8 cellular contexts compared by ENCODE assay signal in genomic region chr9:127853312-127854168, GRCh38. TPM values are rescaled to one million over a fixed set of nuclear protein-coding genes. Genes with fewer than 3 reads are reported as not detected.
DNase-seq lines count a peak whose midpoint lies in the region; ATAC-seq and TF ChIP-seq lines count a peak whose summit lies in the region.

No MANE protein-coding gene starts in this region.

- H3K4me3 ChIP-seq in GM12875 (ENCODE audit: low read depth, low read length) = peak overlapping the region; percentile 59
- H3K4me3 ChIP-seq in gastroesophageal sphincter = peak overlapping the region; percentile 41 to 68
- H3K4me3 ChIP-seq in skeletal muscle satellite cell (ENCODE audit: low read length) = peak overlapping the region; percentile 86

- no peaks in the 10 kb centered on the region for H3K27me3 Mint-ChIP-seq in activated CD4-positive, alpha-beta memory T cell treated with anti-CD3 and anti-CD28 coated beads, Interleukin-2, amount 10 ng/mL, durations not matched to agents 7 days and 5 days

- peaks cover 25% of the 10 kb centered on the region for H3K4me1 Mint-ChIP-seq in activated CD4-positive, alpha-beta memory T cell treated with anti-CD3 and anti-CD28 coated beads, Interleukin-2, amount 10 ng/mL, durations not matched to agents 7 days and 5 days

- H3K4me2 ChIP-seq in skeletal muscle satellite cell (ENCODE audit: low read length) = peak overlapping the region; percentile 90

- DNase-seq in activated CD4-positive, alpha-beta memory T cell treated with anti-CD3 and anti-CD28 coated beads, Interleukin-2, amount 10 ng/mL, durations not matched to agents 7 days and 5 days = no peak
- no peak for DNase-seq in NCI-H226
- no peak for DNase-seq in left colon

- H3K9me3 Mint-ChIP-seq in activated CD4-positive, alpha-beta memory T cell treated with anti-CD3 and anti-CD28 coated beads, Interleukin-2, amount 10 ng/mL, durations not matched to agents 7 days and 5 days = peaks cover 16% of the 10 kb centered on the region

- intact Hi-C loops in left colon (cut with DNase I, micrococcal nuclease) = no loop called here

- H3K9ac ChIP-seq in skeletal muscle satellite cell (ENCODE audit: low read depth, low read length) = peak overlapping the region; percentile 90

- peaks cover 0 to 14% of the 10 kb centered on the region in 2 donors for H3K36me3 ChIP-seq in gastroesophageal sphincter
- peaks cover 30% of the 10 kb centered on the region for H3K36me3 ChIP-seq in skeletal muscle satellite cell (ENCODE audit: insufficient read depth, low read length)

- TF ChIP-seq CTCF in GM12875 (IDR thresholded peaks at IDR 0.05; ENCODE audit: borderline replicate concordance, insufficient read depth, low read depth, low read length) (no peak), gastroesophageal sphincter (IDR thresholded peaks at IDR 0.05) (no peak)

- H3K27ac Mint-ChIP-seq in activated CD4-positive, alpha-beta memory T cell treated with anti-CD3 and anti-CD28 coated beads, Interleukin-2, amount 10 ng/mL, durations not matched to agents 7 days and 5 days = peak overlapping the region; percentile 76

- TF ChIP-seq EP300 in gastroesophageal sphincter (IDR thresholded peaks at IDR 0.05) = no peak

- H3K4me3 Mint-ChIP-seq in activated CD4-positive, alpha-beta memory T cell treated with anti-CD3 and anti-CD28 coated beads, Interleukin-2, amount 10 ng/mL, durations not matched to agents 7 days and 5 days = peak overlapping the region; percentile 84

- ATAC-seq in gastroesophageal sphincter (no peak), left colon (no peak), HG02763 (IDR thresholded peaks at IDR 0.05; ENCODE audit: unreplicated experiment) (no peak), HG03442 (IDR thresholded peaks at IDR 0.05; ENCODE audit: unreplicated experiment) (no peak)

- POLR2A ChIA-PET in activated CD4-positive, alpha-beta memory T cell treated with anti-CD3 and anti-CD28 coated beads, Interleukin-2, amount 10 ng/mL, durations not matched to agents 7 days and 5 days (lab: Charles Lee) = interaction anchor here (1.0 to 2.2 kb wide), 6 partner anchors 9 to 119 kb away, joined by 3 to 7 read pairs (median 4); partner anchors contain the start of genes CDK9 and TOR2A

- peak overlapping the region; percentile 34 to 86 (median 84) for H3K27ac ChIP-seq in gastroesophageal sphincter

- H3K36me3 Mint-ChIP-seq in activated CD4-positive, alpha-beta memory T cell treated with anti-CD3 and anti-CD28 coated beads, Interleukin-2, amount 10 ng/mL, durations not matched to agents 7 days and 5 days (ENCODE audit: low read depth) = peaks cover 24% of the 10 kb centered on the region

- H3K27me3 ChIP-seq in gastroesophageal sphincter (no peaks in the 10 kb centered on the region), skeletal muscle satellite cell (ENCODE audit: control insufficient read depth, insufficient read depth, low read length) (no peaks in the 10 kb centered on the region)

- TF ChIP-seq POLR2A in gastroesophageal sphincter (IDR thresholded peaks at IDR 0.05) = no peak

- H3K9me3 ChIP-seq in gastroesophageal sphincter (peaks cover 0 to 6% (median 0%) of the 10 kb centered on the region in 3 donors), skeletal muscle satellite cell (replicated peaks; ENCODE audit: low read length) (peaks cover 9% of the 10 kb centered on the region)

- no CpG with 5 or more reads among the region's 13 CpGs for WGBS in gastroesophageal sphincter (ENCODE audit: low coverage in 1 of 2), 2 donors

- CTCF ChIA-PET in activated CD4-positive, alpha-beta memory T cell treated with anti-CD3 and anti-CD28 coated beads, Interleukin-2, amount 10 ng/mL, durations not matched to agents 7 days and 5 days (lab: Charles Lee) = interaction anchor here (1.1 to 1.7 kb wide), 2 partner anchors 17 to 68 kb away, joined by 3 to 8 read pairs; no protein-coding TSS in a partner anchor

- peaks cover 0 to 61% (median 27%) of the 10 kb centered on the region in 3 donors for H3K4me1 ChIP-seq in gastroesophageal sphincter
- peaks cover 40% of the 10 kb centered on the region for H3K4me1 ChIP-seq in skeletal muscle satellite cell (ENCODE audit: control insufficient read depth, insufficient read depth, low read length)

RNA-seq across cellular contexts. Expression of gene ENG, which starts 0.9 kb away (rescaled TPM):
- total RNA-seq in activated CD4-positive, alpha-beta memory T cell treated with anti-CD3 and anti-CD28 coated beads, Interleukin-2, amount 10 ng/mL, durations not matched to agents 7 days and 5 days = 10 to 100 TPM; 13.1 to 14.1 TPM
- 10 to 100 TPM; 21.3 to 76.5 (median 48.0) TPM for total RNA-seq in gastroesophageal sphincter
- 33.7 and 39.1 TPM in 2 replicates for total RNA-seq in skeletal muscle satellite cell (2012; rRNA removed)
- 10 to 100 TPM; 15.1 to 26.5 TPM for total RNA-seq in left colon

RNA-seq across cellular contexts. Expression of gene AK1, which starts 23.9 kb away (rescaled TPM):
- 10 to 100 TPM; 80.9 to 81.9 TPM for total RNA-seq in activated CD4-positive, alpha-beta memory T cell treated with anti-CD3 and anti-CD28 coated beads, Interleukin-2, amount 10 ng/mL, durations not matched to agents 7 days and 5 days
- 10 to 100 TPM; 46.7 to 73.9 (median 49.7) TPM for total RNA-seq in gastroesophageal sphincter
- total RNA-seq in skeletal muscle satellite cell (2012; rRNA removed) = 28.9 and 41.9 TPM in 2 replicates
- 100 to 1,000 TPM; 114 to 141 TPM for total RNA-seq in left colon

RNA-seq across cellular contexts. Expression of gene ST6GALNAC6, which starts 45.9 kb away (rescaled TPM):
- 100 to 1,000 TPM; 141 to 146 TPM for total RNA-seq in activated CD4-positive, alpha-beta memory T cell treated with anti-CD3 and anti-CD28 coated beads, Interleukin-2, amount 10 ng/mL, durations not matched to agents 7 days and 5 days
- total RNA-seq in gastroesophageal sphincter = 100 to 1,000 TPM; 112 to 146 (median 132) TPM
- 29.7 and 42.2 TPM in 2 replicates for total RNA-seq in skeletal muscle satellite cell (2012; rRNA removed)
- total RNA-seq in left colon = 100 to 1,000 TPM; 222 to 302 TPM

RNA-seq across cellular contexts. Expression of gene FPGS, which starts 50.9 kb away (rescaled TPM):
- total RNA-seq in activated CD4-positive, alpha-beta memory T cell treated with anti-CD3 and anti-CD28 coated beads, Interleukin-2, amount 10 ng/mL, durations not matched to agents 7 days and 5 days = 10 to 100 TPM; 65.6 to 65.8 TPM
- total RNA-seq in gastroesophageal sphincter (10 to 100 TPM; 42.5 to 91.4 (median 63.2) TPM), left colon (10 to 100 TPM; 31.4 to 47.0 TPM)
- total RNA-seq in skeletal muscle satellite cell (2012; rRNA removed) = 90.8 and 94.6 TPM in 2 replicates
